8 cellular contexts compared by ENCODE assay signal in the genomic region with DNA sequence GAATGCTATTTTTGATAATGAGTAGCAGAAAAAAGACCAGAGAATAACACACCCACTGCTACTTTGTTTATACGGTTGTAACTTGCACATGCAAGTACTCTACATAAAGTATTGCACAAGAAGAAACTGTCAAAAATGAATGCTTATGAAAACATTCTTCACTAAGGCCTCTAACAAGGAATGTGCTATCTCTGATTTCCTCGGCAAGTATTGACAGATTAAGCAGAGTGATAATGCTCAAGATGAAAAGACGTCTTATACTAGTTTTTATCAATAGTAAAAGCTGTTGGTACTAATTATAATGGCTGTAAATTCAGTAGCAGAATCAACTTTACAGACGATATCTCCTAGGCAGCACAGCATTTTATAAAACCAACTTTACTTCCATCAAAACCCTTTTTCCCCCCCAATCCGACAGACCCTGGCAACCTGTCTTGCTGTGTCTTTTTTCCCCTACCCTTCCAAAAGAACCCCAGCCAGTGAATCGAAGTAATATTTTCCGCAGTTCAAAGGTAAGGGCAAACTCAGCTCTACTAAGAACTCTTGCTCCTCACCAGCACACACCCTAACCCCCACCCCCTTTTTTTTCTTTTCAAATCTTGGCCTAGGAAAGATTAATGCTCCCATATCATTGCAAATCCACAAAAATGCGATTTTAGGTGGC. TPM values are rescaled to one million over a fixed set of nuclear protein-coding genes. Genes with fewer than 3 reads are reported as not detected.
DNase-seq lines count a peak whose midpoint lies in the region; ATAC-seq and TF ChIP-seq lines count a peak whose summit lies in the region.

No MANE protein-coding gene starts in this region.

- H3K9ac ChIP-seq in DND-41 (ENCODE audit: low read depth, low read length) = peak overlapping the region; percentile 90

- TF ChIP-seq CTCF in DND-41 (IDR thresholded peaks at IDR 0.05; ENCODE audit: borderline replicate concordance, extremely low read depth, low read length, poor library complexity, severe bottlenecking) = no peak

- H2AFZ ChIP-seq in DND-41 (ENCODE audit: low read depth, low read length) = peak overlapping the region; percentile 91

- 1% methylated on average over 8 of the region's 8 CpGs for WGBS in thymus

- peaks cover 35% of the 10 kb centered on the region; the same call in 1 of the 2 replicates for H4K20me1 ChIP-seq in DND-41 (ENCODE audit: insufficient read depth, low read length)

- H3K9me3 ChIP-seq in DND-41 (ENCODE audit: insufficient read depth, low read length, severe bottlenecking) (no peaks in the 10 kb centered on the region), thymus (ENCODE audit: control insufficient read depth) (no peaks in the 10 kb centered on the region)

- H3K27ac ChIP-seq in DND-41 (ENCODE audit: low read length) (peak overlapping the region; percentile 93), thymus (ENCODE audit: low read depth) (peak overlapping the region; percentile 94)

- H3K4me2 ChIP-seq in DND-41 (ENCODE audit: insufficient read depth, low read length) = peak overlapping the region; percentile 68

- DNase-seq in DND-41 = no peak
- peak; percentile 61 to 67 for DNase-seq in Kasumi-1 (lab: John Stamatoyannopoulos, UW)
- peak; percentile 26 for DNase-seq in astrocyte of the hippocampus (ENCODE audit: low read depth, low spot score)
- peak; percentile 29 for DNase-seq in left kidney (ENCODE audit: low read depth, low spot score)
- no peak for DNase-seq in left lobe of liver (ENCODE audit: low spot score)
- DNase-seq in 8988T = no peak

- ATAC-seq in DND-41 (ENCODE audit: insufficient read depth, low read depth) (no peak), left lobe of liver (no peak), GM18517 (IDR thresholded peaks at IDR 0.05; ENCODE audit: unreplicated experiment) (no peak)

- peaks cover 3% of the 10 kb centered on the region; the same call in 1 of the 2 replicates for H3K36me3 ChIP-seq in DND-41 (ENCODE audit: insufficient read depth, low read length)
- no peaks in the 10 kb centered on the region for H3K36me3 ChIP-seq in thymus (ENCODE audit: control insufficient read depth, insufficient read depth)

- H3K4me1 ChIP-seq in DND-41 (ENCODE audit: insufficient read depth, low read length) = peaks cover 48% of the 10 kb centered on the region
- peaks cover 10% of the 10 kb centered on the region for H3K4me1 ChIP-seq in thymus (ENCODE audit: control insufficient read depth, insufficient read depth, low read length)

- no peaks in the 10 kb centered on the region for H3K27me3 ChIP-seq in DND-41 (ENCODE audit: insufficient read depth, low read length, poor library complexity)
- no peaks in the 10 kb centered on the region for H3K27me3 ChIP-seq in thymus (ENCODE audit: control insufficient read depth, insufficient read depth)

- peaks cover 67% of the 10 kb centered on the region for H3K79me2 ChIP-seq in DND-41 (ENCODE audit: insufficient read depth, low read length)

- peak overlapping the region; percentile 58 to 69 for H3K4me3 ChIP-seq in DND-41 (ENCODE audit: low read depth in 1 of 2, low read length in 2 of 2)
- peak overlapping the region; percentile 95 for H3K4me3 ChIP-seq in thymus (ENCODE audit: low read length)

RNA-seq across cellular contexts. Expression of gene FRYL, which starts 1.5 kb away (rescaled TPM):
- 33.2 TPM for polyA plus RNA-seq in thymus
- total RNA-seq in left lobe of liver = 22.9 TPM

RNA-seq across cellular contexts. Expression of gene OCIAD1, which starts 52.3 kb away (rescaled TPM):
- polyA plus RNA-seq in thymus = 182 TPM
- 86.8 TPM for total RNA-seq in left lobe of liver

Comparison
In these comparisons a context has a peak if more than half of its experiments do, and no peak if none do; other contexts are left out.
1. DNase-seq: peak in Kasumi-1 (2 of 2), astrocyte of the hippocampus (single experiment) and left kidney (single experiment); none in DND-41 (single experiment), left lobe of liver (single experiment) and 8988T (single experiment).